ENCODE assay signal across 23 cellular contexts in the genomic region with DNA sequence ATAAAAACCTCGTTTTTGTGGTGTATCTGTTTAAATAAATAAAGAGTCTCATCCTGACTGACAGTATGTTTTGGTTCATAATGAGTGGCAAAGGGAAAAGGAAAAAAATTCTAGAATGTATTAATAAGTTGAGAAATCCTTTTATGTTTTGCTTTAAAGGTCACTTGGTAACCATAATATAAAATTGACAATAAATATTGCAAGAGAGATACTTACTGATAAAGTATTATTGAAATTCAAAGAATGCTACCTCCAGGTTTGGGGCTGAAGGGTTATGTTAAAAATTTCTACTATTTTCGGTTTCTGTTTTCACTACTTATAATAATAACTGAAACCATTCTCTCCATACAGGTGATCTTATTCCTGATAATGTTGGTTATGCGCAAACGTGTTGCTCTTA.
"Had no signal": no experiment of that assay in that cellular context is flagged by ENCODE, and none has a peak within 500 bp of the region (broad histone marks: within the 10 kb centered on the region; RNA-seq: fewer than 3 reads in every experiment).

No MANE protein-coding gene starts in this region.

- H2AFZ ChIP-seq: PC-9 had no signal

- H3K27me3 ChIP-seq: Peyer's patch had no signal

- H3K4me2 ChIP-seq: PC-9, SK-N-SH had no signal

- H3K9me3 ChIP-seq: Peyer's patch had no signal

- H3K27ac Mint-ChIP-seq: T-cell; T-helper 1 cell treated with Interleukin-12 subunit alpha and Interleukin-12 subunit beta and Interleukin-4 antibody, amounts not matched to agents 30 μg/mL and 1 μg/mL, for 36 hours had no signal

- H3K9me3 Mint-ChIP-seq: T-cell; T-helper 1 cell treated with Interleukin-12 subunit alpha and Interleukin-12 subunit beta and Interleukin-4 antibody, amounts not matched to agents 30 μg/mL and 1 μg/mL, for 36 hours had no signal

- H3K27ac ChIP-seq: PC-9 had no signal

- H3K4me3 Mint-ChIP-seq: T-cell; T-helper 1 cell treated with Interleukin-12 subunit alpha and Interleukin-12 subunit beta and Interleukin-4 antibody, amounts not matched to agents 30 μg/mL and 1 μg/mL, for 36 hours had no signal

- H3K9ac ChIP-seq: SK-N-SH had no signal

- H3K4me3 ChIP-seq: PC-9, Peyer's patch had no signal

- DNase-seq: IMR-90, Kasumi-1, KG1, NCI-H1092, NCI-H1105 treated with DMSO at 0.1 percent for 48 hours, NCI-H1417 treated with DMSO at 0.1 percent for 48 hours, NCI-H146, NCI-H1694 treated with DMSO at 0.1 percent for 48 hours, NCI-H1930, NCI-H2081, NCI-H2107, NCI-H2227 treated with DMSO at 0.1 percent for 48 hours, NCI-H524, NCI-H526 treated with DMSO at 0.1 percent for 48 hours, NCI-H748 treated with DMSO at 0.1 percent for 48 hours, OCI-M1, PC-9, Peyer's patch, Right ventricle myocardium superior, SK-N-SH, SW 1271, T-cell had no signal

- ATAC-seq: T-cell had no signal

- H3K27me3 Mint-ChIP-seq: T-cell had no signal
